In genomic region chr12:101696477-101697196, GRCh38 we compare ENCODE assay signal across 9 cellular contexts. TPM values are rescaled to one million over a fixed set of nuclear protein-coding genes. Genes with fewer than 3 reads are reported as not detected.
A peak's percentile ranks its signal among the peaks of the same experiment; 100 is the strongest.
DNase-seq lines count a peak whose midpoint lies in the region; ATAC-seq and TF ChIP-seq lines count a peak whose summit lies in the region.
"Had no signal": no experiment of that assay in that cellular context is flagged by ENCODE, and none has a peak within 500 bp of the region (broad histone marks: within the 10 kb centered on the region; RNA-seq: fewer than 3 reads in every experiment).

No MANE protein-coding gene starts in this region.

- DNase-seq in BE2C (peak; percentile 51), Kasumi-1 (lab: John Stamatoyannopoulos, UW) (peak; percentile 37 to 44), glomerular endothelial cell (ENCODE audit: extremely low read depth, low read depth, low spot score) (peak; percentile 4), occipital lobe (lab: John Stamatoyannopoulos, UW) (peak; percentile 37), NCI-H2196 (lab: John Stamatoyannopoulos, UW; ENCODE audit: unreplicated experiment) (no peak), NCI-H2196 treated with DMSO at 0.1 percent for 48 hours (lab: John Stamatoyannopoulos, UW; ENCODE audit: unreplicated experiment) (no peak)
- DNase-seq in activated CD8-positive, alpha-beta memory T cell treated with anti-CD3 and anti-CD28 coated beads, Interleukin-2, amount 10 ng/mL, durations not matched to agents 7 days and 5 days: peak; percentile 44

- H3K9me3 ChIP-seq in BE2C: no peaks in the 10 kb centered on the region

- H3K4me1 Mint-ChIP-seq in activated CD8-positive, alpha-beta memory T cell treated with anti-CD3 and anti-CD28 coated beads, Interleukin-2, amount 10 ng/mL, durations not matched to agents 7 days and 5 days: peaks cover 34% of the 10 kb centered on the region

- no peaks in the 10 kb centered on the region for H3K27me3 ChIP-seq in BE2C

- H3K4me1 ChIP-seq in BE2C: peaks cover 3% of the 10 kb centered on the region; the same call in 1 of the 2 replicates

- H3K27me3 Mint-ChIP-seq in activated CD8-positive, alpha-beta memory T cell treated with anti-CD3 and anti-CD28 coated beads, Interleukin-2, amount 10 ng/mL, durations not matched to agents 7 days and 5 days: no peaks in the 10 kb centered on the region

- H3K36me3 Mint-ChIP-seq in activated CD8-positive, alpha-beta memory T cell treated with anti-CD3 and anti-CD28 coated beads, Interleukin-2, amount 10 ng/mL, durations not matched to agents 7 days and 5 days: no peaks in the 10 kb centered on the region

- TF ChIP-seq CTCF in BE2C (IDR thresholded peaks at IDR 0.05; ENCODE audit: low read depth, low read length): no peak

- peak overlapping the region; percentile 83 for H3K4me3 ChIP-seq in BE2C (ENCODE audit: low read depth, low read length)

- ATAC-seq in GM19043 (IDR thresholded peaks at IDR 0.05; ENCODE audit: low read depth, unreplicated experiment): peak; percentile 28
- no peak for ATAC-seq in activated CD8-positive, alpha-beta memory T cell treated with anti-CD3 and anti-CD28 coated beads, Interleukin-2, amount 10 ng/mL, durations not matched to agents 7 days and 5 days

- peaks cover 5% of the 10 kb centered on the region; the same call in 1 of the 2 replicates for H3K36me3 ChIP-seq in BE2C

- CTCF ChIA-PET in activated CD8-positive, alpha-beta memory T cell treated with anti-CD3 and anti-CD28 coated beads, Interleukin-2, amount 10 ng/mL, durations not matched to agents 7 days and 5 days (lab: Charles Lee): interaction anchor here (1.0 kb wide), 1 partner anchor 12 kb away, joined by 3 read pairs; no protein-coding TSS in a partner anchor

- peak overlapping the region; percentile 83 for H3K4me3 Mint-ChIP-seq in activated CD8-positive, alpha-beta memory T cell treated with anti-CD3 and anti-CD28 coated beads, Interleukin-2, amount 10 ng/mL, durations not matched to agents 7 days and 5 days

- peak overlapping the region; percentile 78 for H3K27ac Mint-ChIP-seq in activated CD8-positive, alpha-beta memory T cell treated with anti-CD3 and anti-CD28 coated beads, Interleukin-2, amount 10 ng/mL, durations not matched to agents 7 days and 5 days

- H3K9me3 Mint-ChIP-seq in activated CD8-positive, alpha-beta memory T cell treated with anti-CD3 and anti-CD28 coated beads, Interleukin-2, amount 10 ng/mL, durations not matched to agents 7 days and 5 days (ENCODE audit: low read depth): no peaks in the 10 kb centered on the region

RNA-seq across cellular contexts. Expression of gene CHPT1, which starts 0.8 kb away (rescaled TPM):
- 26.0 TPM for polyA plus RNA-seq in BE2C (2012; ENCODE audit: insufficient read depth, insufficient read length, low read depth)
- total RNA-seq in activated CD8-positive, alpha-beta memory T cell treated with anti-CD3 and anti-CD28 coated beads, Interleukin-2, amount 10 ng/mL, durations not matched to agents 7 days and 5 days: 10 to 100 TPM; 14.3 to 20.8 TPM
- total RNA-seq in glomerular endothelial cell (23.9 and 28.1 TPM in 2 replicates), occipital lobe (38.1 TPM)

RNA-seq across cellular contexts. Expression of gene SYCP3, which starts 42.6 kb away (rescaled TPM):
- polyA plus RNA-seq in BE2C (2012; ENCODE audit: insufficient read depth, insufficient read length, low read depth): 0.51 TPM
- 1 to 10 TPM in 1 of 2 experiments, under 1 TPM in 1; 0.93 to 2.0 TPM for total RNA-seq in activated CD8-positive, alpha-beta memory T cell treated with anti-CD3 and anti-CD28 coated beads, Interleukin-2, amount 10 ng/mL, durations not matched to agents 7 days and 5 days
- total RNA-seq in glomerular endothelial cell (2.0 TPM in 1 of 2 replicates, not detected in the other), occipital lobe (0.47 TPM)
- total RNA-seq: HT1080 had no signal

Comparison
In these comparisons a context has a peak if more than half of its experiments do, and no peak if none do; other contexts are left out.
1. DNase-seq: peak in BE2C (single experiment), Kasumi-1 (2 of 2), activated CD8-positive, alpha-beta memory T cell treated with anti-CD3 and anti-CD28 coated beads, Interleukin-2, amount 10 ng/mL, durations not matched to agents 7 days and 5 days (single experiment), glomerular endothelial cell (single experiment) and occipital lobe (single experiment); none in NCI-H2196 (single experiment) and NCI-H2196 treated with DMSO at 0.1 percent for 48 hours (single experiment).